In genomic region chr20:45489083-45489531, GRCh38 we compare ENCODE assay signal across 21 cellular contexts. TPM values are rescaled to one million over a fixed set of nuclear protein-coding genes. Genes with fewer than 3 reads are reported as not detected.
DNase-seq lines count a peak whose midpoint lies in the region; ATAC-seq and TF ChIP-seq lines count a peak whose summit lies in the region.
"Had no signal": no experiment of that assay in that cellular context is flagged by ENCODE, and none has a peak within 500 bp of the region (broad histone marks: within the 10 kb centered on the region; RNA-seq: fewer than 3 reads in every experiment).

No MANE protein-coding gene starts in this region.

- WGBS in aorta, 2 donors: 27 to 44% methylated on average over 1 of the region's 1 CpG

- no peaks in the 10 kb centered on the region for H4K20me1 ChIP-seq in osteoblast (ENCODE audit: insufficient read depth, low read length)

- no peaks in the 10 kb centered on the region for H3K79me2 ChIP-seq in osteoblast (ENCODE audit: insufficient read depth, low read length)

- no peaks in the 10 kb centered on the region for H3K4me1 Mint-ChIP-seq in activated naive CD4-positive, alpha-beta T cell treated with anti-CD3 and anti-CD28 coated beads, Interleukin-2, amount 10 ng/mL, durations not matched to agents 7 days and 5 days
- H3K4me1 Mint-ChIP-seq: activated CD4-positive, alpha-beta T cell treated with anti-CD3 and anti-CD28 coated beads, Interleukin-2, amount 10 ng/mL, durations not matched to agents 7 days and 5 days had no signal

- H3K4me3 ChIP-seq in fibroblast of the aortic adventitia (ENCODE audit: low read depth, low read length) (no peak overlapping the region), osteoblast (ENCODE audit: insufficient read depth, low read length) (no peak overlapping the region), aorta (ENCODE audit: low read length in 2 of 2) (no peak overlapping the region)
- H3K4me3 ChIP-seq: body of pancreas, left ventricle myocardium inferior, thoracic aorta had no signal

- intact Hi-C loops in aorta (cut with DNase I): no loop called here

- H3K27me3 ChIP-seq in osteoblast (ENCODE audit: insufficient read depth, low read length) (peaks cover 12% of the 10 kb centered on the region), aorta (ENCODE audit: control insufficient read depth in 1 of 2, insufficient read depth in 2 of 2, low read length in 1 of 2) (no peaks in the 10 kb centered on the region)
- H3K27me3 ChIP-seq: body of pancreas had no signal

- no peak overlapping the region for H3K27ac Mint-ChIP-seq in activated naive CD4-positive, alpha-beta T cell treated with anti-CD3 and anti-CD28 coated beads, Interleukin-2, amount 10 ng/mL, durations not matched to agents 7 days and 5 days
- H3K27ac Mint-ChIP-seq: activated CD4-positive, alpha-beta T cell treated with anti-CD3 and anti-CD28 coated beads, Interleukin-2, amount 10 ng/mL, durations not matched to agents 7 days and 5 days had no signal

- no peak for ATAC-seq in SK-N-SH treated with all-trans-retinoic acid at 6 μM for 48 hours
- ATAC-seq in aorta (ENCODE audit: low FRiP score): no peak
- ATAC-seq: body of pancreas, Panc1 had no signal

- H3K9me3 Mint-ChIP-seq in activated naive CD4-positive, alpha-beta T cell treated with anti-CD3 and anti-CD28 coated beads, Interleukin-2, amount 10 ng/mL, durations not matched to agents 7 days and 5 days: no peaks in the 10 kb centered on the region
- H3K9me3 Mint-ChIP-seq: activated CD4-positive, alpha-beta T cell treated with anti-CD3 and anti-CD28 coated beads, Interleukin-2, amount 10 ng/mL, durations not matched to agents 7 days and 5 days had no signal

- DNase-seq in ACHN (peak; percentile 48), HS-5 (ENCODE audit: low read depth) (peak; percentile 60), fibroblast of the aortic adventitia (ENCODE audit: low read depth) (peak; percentile 48), amniotic stem cell (lab: John Stamatoyannopoulos, UW) (no peak), osteoblast (ENCODE audit: insufficient read length, low spot score, missing footprints) (no peak), aorta (no peak)
- no peak for DNase-seq in activated naive CD4-positive, alpha-beta T cell treated with anti-CD3 and anti-CD28 coated beads, Interleukin-2, amount 10 ng/mL, durations not matched to agents 7 days and 5 days
- DNase-seq: activated CD4-positive, alpha-beta T cell treated with anti-CD3 and anti-CD28 coated beads, Interleukin-2, amount 10 ng/mL, durations not matched to agents 7 days and 5 days; body of pancreas; cortex of kidney; DMS153; KBM-7; left ventricle myocardium inferior; NCI-H1092 treated with DMSO at 0.1 percent for 48 hours; NCI-H748 treated with DMSO at 0.1 percent for 48 hours had no signal

- H3K36me3 ChIP-seq in osteoblast (ENCODE audit: insufficient read depth, low read length): no peaks in the 10 kb centered on the region
- H3K36me3 ChIP-seq in aorta (ENCODE audit: control insufficient read depth in 1 of 2, insufficient read depth in 2 of 2, low read length in 1 of 2): no peaks in the 10 kb centered on the region
- H3K36me3 ChIP-seq: left ventricle myocardium inferior, neutrophil, thoracic aorta had no signal

- H3K9me3 ChIP-seq in osteoblast (ENCODE audit: low read depth, low read length) (no peaks in the 10 kb centered on the region), aorta (ENCODE audit: control insufficient read depth, low read length) (no peaks in the 10 kb centered on the region)
- H3K9me3 ChIP-seq: body of pancreas, left ventricle myocardium inferior, neutrophil, thoracic aorta had no signal

- no peak overlapping the region for H3K4me3 Mint-ChIP-seq in activated naive CD4-positive, alpha-beta T cell treated with anti-CD3 and anti-CD28 coated beads, Interleukin-2, amount 10 ng/mL, durations not matched to agents 7 days and 5 days
- H3K4me3 Mint-ChIP-seq: activated CD4-positive, alpha-beta T cell treated with anti-CD3 and anti-CD28 coated beads, Interleukin-2, amount 10 ng/mL, durations not matched to agents 7 days and 5 days had no signal

- in situ Hi-C loops in ACHN (cut with HindIII; ENCODE audit: low pct_ligation_motif_present, low pct_unique_long_range_greater_than_20kb, low sequenced_read_pairs): no loop called here

- H3K36me3 Mint-ChIP-seq in activated naive CD4-positive, alpha-beta T cell treated with anti-CD3 and anti-CD28 coated beads, Interleukin-2, amount 10 ng/mL, durations not matched to agents 7 days and 5 days: no peaks in the 10 kb centered on the region

- CTCF ChIA-PET in activated naive CD4-positive, alpha-beta T cell treated with anti-CD3 and anti-CD28 coated beads, Interleukin-2, amount 10 ng/mL, durations not matched to agents 7 days and 5 days (lab: Charles Lee): no interaction called here

- no peaks in the 10 kb centered on the region for H3K4me1 ChIP-seq in osteoblast (ENCODE audit: insufficient read depth, low read length)
- no peaks in the 10 kb centered on the region for H3K4me1 ChIP-seq in aorta (ENCODE audit: control insufficient read depth in 1 of 2, insufficient read depth in 2 of 2, low read length in 2 of 2)
- H3K4me1 ChIP-seq: body of pancreas, left ventricle myocardium inferior had no signal

- no peak overlapping the region for H3K4me2 ChIP-seq in osteoblast (ENCODE audit: insufficient read depth, low read length)

- H3K27ac ChIP-seq in osteoblast (ENCODE audit: low read depth, low read length): no peak overlapping the region
- no peak overlapping the region for H3K27ac ChIP-seq in aorta (ENCODE audit: low read depth in 1 of 2, low read length in 2 of 2)
- H3K27ac ChIP-seq: body of pancreas, left ventricle myocardium inferior, neutrophil, thoracic aorta had no signal

- no peak for TF ChIP-seq CTCF in fibroblast of the aortic adventitia (IDR thresholded peaks at IDR 0.05; ENCODE audit: insufficient read depth, low read length)
- TF ChIP-seq CTCF in osteoblast (IDR thresholded peaks at IDR 0.05; ENCODE audit: extremely low read depth, low read depth, low read length): no peak

- H2AFZ ChIP-seq in osteoblast (ENCODE audit: low read length): no peak overlapping the region

- peaks cover 44% of the 10 kb centered on the region for H3K27me3 Mint-ChIP-seq in activated naive CD4-positive, alpha-beta T cell treated with anti-CD3 and anti-CD28 coated beads, Interleukin-2, amount 10 ng/mL, durations not matched to agents 7 days and 5 days

TF ChIP-seq in SK-N-SH treated with all-trans-retinoic acid at 6 μM for 48 hours, 23 proteins besides CTCF, POLR2A, EP300 and RAD21:
- peak; percentile 87 for TF ChIP-seq ZFP3 (CRISPR knock-in tag; IDR thresholded peaks at IDR 0.05)
- TF ChIP-seq ZNF8 (CRISPR knock-in tag; IDR thresholded peaks at IDR 0.05): no peak
- TF ChIP-seq CSDC2 (CRISPR knock-in tag; IDR thresholded peaks at IDR 0.05): 0 out of 2 replicates have a peak, but pooled peaks have one; percentile 56
- no peak for TF ChIP-seq ZC3H10 (CRISPR knock-in tag; IDR thresholded peaks at IDR 0.05)
- TF ChIP-seq SNAI2 (CRISPR knock-in tag; IDR thresholded peaks at IDR 0.05): no peak; the same call in 1 of the 2 replicates
- TF ChIP-seq ZNF70 (CRISPR knock-in tag; IDR thresholded peaks at IDR 0.05): no peak

RNA-seq across cellular contexts. Expression of gene WFDC2, which starts 19.6 kb away (rescaled TPM):
- total RNA-seq in fibroblast of the aortic adventitia (ENCODE audit: low replicate concordance) (not detected in 2 replicates), osteoblast (not detected in 2 replicates), aorta (1 to 10 TPM; 1.5 to 2.3 TPM)
- polyA plus RNA-seq in aorta: 1 to 10 TPM in 1 of 2 donors, under 1 TPM in 1; 0.56 to 1.0 TPM
- total RNA-seq: activated CD4-positive, alpha-beta T cell treated with anti-CD3 and anti-CD28 coated beads, Interleukin-2, amount 10 ng/mL, durations not matched to agents 7 days and 5 days; glomerular endothelial cell; left ventricle myocardium inferior; thoracic aorta had no signal

RNA-seq across cellular contexts. Expression of gene SPINT3, which starts 26.3 kb away (rescaled TPM):
- total RNA-seq in fibroblast of the aortic adventitia (ENCODE audit: low replicate concordance) (not detected in 2 replicates), osteoblast (not detected in 2 replicates), aorta (not detected)
- polyA plus RNA-seq in aorta: not detected
- total RNA-seq: activated CD4-positive, alpha-beta T cell treated with anti-CD3 and anti-CD28 coated beads, Interleukin-2, amount 10 ng/mL, durations not matched to agents 7 days and 5 days; body of pancreas; glomerular endothelial cell; left ventricle myocardium inferior; mucosa of gallbladder; thoracic aorta had no signal

RNA-seq across cellular contexts. Expression of gene WFDC6, which starts 50.2 kb away (rescaled TPM):
- total RNA-seq in fibroblast of the aortic adventitia (ENCODE audit: low replicate concordance) (not detected in 2 replicates), osteoblast (not detected in 2 replicates), aorta (not detected)
- polyA plus RNA-seq in aorta: not detected
- total RNA-seq: activated CD4-positive, alpha-beta T cell treated with anti-CD3 and anti-CD28 coated beads, Interleukin-2, amount 10 ng/mL, durations not matched to agents 7 days and 5 days; body of pancreas; glomerular endothelial cell; left ventricle myocardium inferior; mucosa of gallbladder; thoracic aorta had no signal

RNA-seq across cellular contexts. Expression of gene EPPIN, which starts 58.1 kb away (rescaled TPM):
- total RNA-seq in fibroblast of the aortic adventitia (ENCODE audit: low replicate concordance) (not detected in 2 replicates), osteoblast (not detected in 2 replicates), aorta (not detected)
- polyA plus RNA-seq in aorta: not detected
- total RNA-seq: activated CD4-positive, alpha-beta T cell treated with anti-CD3 and anti-CD28 coated beads, Interleukin-2, amount 10 ng/mL, durations not matched to agents 7 days and 5 days; body of pancreas; glomerular endothelial cell; left ventricle myocardium inferior; mucosa of gallbladder; thoracic aorta had no signal

Comparison
In these comparisons a context has a peak if more than half of its experiments do, and no peak if none do; other contexts are left out.
1. DNase-seq: peak in ACHN (single experiment), HS-5 (single experiment) and fibroblast of the aortic adventitia (single experiment); none in amniotic stem cell (single experiment), osteoblast (single experiment), aorta (0 of 2) and activated naive CD4-positive, alpha-beta T cell treated with anti-CD3 and anti-CD28 coated beads, Interleukin-2, amount 10 ng/mL, durations not matched to agents 7 days and 5 days (single experiment).